Comparison of ENCODE assay signal across 11 cellular contexts in the genomic region with DNA sequence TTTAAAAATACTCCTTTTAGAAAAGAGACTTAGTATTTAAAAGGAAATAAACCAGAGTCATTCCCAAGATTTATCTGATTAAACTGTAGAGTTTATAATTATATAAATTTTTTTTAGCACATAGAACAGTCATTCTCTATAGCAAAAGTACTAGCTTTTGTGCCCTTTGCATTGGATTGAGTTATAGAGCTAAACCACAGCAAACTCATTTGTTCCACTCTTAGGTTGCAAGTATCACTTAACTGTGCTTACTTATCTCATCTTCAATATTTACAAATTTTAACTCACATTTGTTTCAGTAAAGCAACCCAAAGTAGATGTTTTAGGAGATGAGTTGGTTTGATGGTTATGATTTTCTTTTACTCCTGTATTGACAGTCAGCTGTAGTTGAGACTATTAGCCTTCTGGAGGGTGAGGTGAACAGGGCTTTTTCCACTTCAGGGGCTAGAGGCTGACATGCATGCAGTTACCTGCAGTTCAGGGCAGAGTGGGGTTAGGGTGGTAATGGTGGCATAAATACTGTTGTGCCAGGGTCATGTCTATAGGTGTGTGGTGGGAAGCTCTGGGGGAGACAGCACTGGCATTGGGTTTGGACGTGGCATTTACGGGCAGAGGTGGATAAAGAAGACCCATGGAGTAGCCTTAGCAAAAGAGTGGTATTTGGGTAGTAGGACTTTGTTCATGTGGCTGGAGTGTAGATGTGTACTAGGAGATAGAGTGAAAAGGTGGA. TPM values are rescaled to one million over a fixed set of nuclear protein-coding genes. Genes with fewer than 3 reads are reported as not detected.
DNase-seq lines count a peak whose midpoint lies in the region; ATAC-seq lines count a peak whose summit lies in the region.
"Had no signal": no experiment of that assay in that cellular context is flagged by ENCODE, and none has a peak within 500 bp of the region (broad histone marks: within the 10 kb centered on the region; RNA-seq: fewer than 3 reads in every experiment).

No MANE protein-coding gene starts in this region.

- H4K12ac ChIP-seq in trophoblast cell (ENCODE audit: low read depth, low read length), result no peak overlapping the region

- H3K4me1 Mint-ChIP-seq in central memory CD8-positive, alpha-beta T cell, result peaks cover 89% of the 10 kb centered on the region

- no peaks in the 10 kb centered on the region for H3K27me3 Mint-ChIP-seq in central memory CD8-positive, alpha-beta T cell

- H2BK5ac ChIP-seq in trophoblast cell (ENCODE audit: low read depth, low read length, poor library complexity), result no peak overlapping the region

- H3K9me3 ChIP-seq in trophoblast cell (ENCODE audit: insufficient read depth, low read depth, low read length), result no peaks in the 10 kb centered on the region

- H3K27ac ChIP-seq in trophoblast cell (ENCODE audit: low read depth, low read length), result no peak overlapping the region

- H3K23ac ChIP-seq in trophoblast cell (ENCODE audit: low read length), result no peak overlapping the region

- peak overlapping the region; percentile 54 for H3K27ac Mint-ChIP-seq in central memory CD8-positive, alpha-beta T cell (ENCODE audit: low read depth)

- no peak overlapping the region for H2BK120ac ChIP-seq in trophoblast cell (ENCODE audit: insufficient read depth, low read length, poor library complexity)

- H2AK5ac ChIP-seq in trophoblast cell (ENCODE audit: low read length), result no peak overlapping the region

- no peak overlapping the region for H3K4me3 ChIP-seq in trophoblast cell (ENCODE audit: low read depth, low read length)

- H4K8ac ChIP-seq in trophoblast cell (ENCODE audit: low read depth, low read length), result no peak overlapping the region

- ATAC-seq in GM18517 (IDR thresholded peaks at IDR 0.05; ENCODE audit: unreplicated experiment) (peak; percentile 13), HG02885 (IDR thresholded peaks at IDR 0.05; ENCODE audit: poor library complexity, unreplicated experiment) (peak; percentile 29)
- no peak for ATAC-seq in central memory CD8-positive, alpha-beta T cell (replicated peaks; ENCODE audit: extremely low read depth, poor library complexity, severe bottlenecking)
- ATAC-seq: PC-3 had no signal

- peak overlapping the region; percentile 31 for H3K4me3 Mint-ChIP-seq in central memory CD8-positive, alpha-beta T cell

- no peaks in the 10 kb centered on the region for H3K79me1 ChIP-seq in trophoblast cell (ENCODE audit: low read length)

- H3K9me3 Mint-ChIP-seq in central memory CD8-positive, alpha-beta T cell, result no peaks in the 10 kb centered on the region

- DNase-seq in central memory CD8-positive, alpha-beta T cell (ENCODE audit: low spot score in 2 of 2), result no peak
- no peak for DNase-seq in trophoblast cell
- DNase-seq in AML-193 (lab: John Stamatoyannopoulos, UW), result no peak
- DNase-seq in ureter (ENCODE audit: low spot score), result no peak
- DNase-seq in NCI-H82 treated with DMSO at 0.1 percent for 48 hours (lab: John Stamatoyannopoulos, UW; ENCODE audit: unreplicated experiment), result no peak
- DNase-seq: DMS53, NCI-H1930, PC-3, posterior cingulate gyrus had no signal

- H3K36me3 ChIP-seq in trophoblast cell (ENCODE audit: control insufficient read depth in 1 of 2, insufficient read depth in 2 of 2, low read length in 2 of 2), result no peaks in the 10 kb centered on the region

- WGBS in trophoblast cell (ENCODE audit: extremely low coverage, insufficient coverage, insufficient read length), result no CpG with 5 or more reads among the region's 2 CpGs

- peak overlapping the region; percentile 100 for H3K4ac ChIP-seq in trophoblast cell (ENCODE audit: low read depth, low read length)

- H3K4me2 ChIP-seq in trophoblast cell (ENCODE audit: low read length), result no peak overlapping the region

- no peak overlapping the region for H2AFZ ChIP-seq in trophoblast cell (ENCODE audit: insufficient read depth, low read length, poor library complexity)

- H3K9ac ChIP-seq in trophoblast cell (ENCODE audit: low read length), result no peak overlapping the region

- no peak overlapping the region for H4K91ac ChIP-seq in trophoblast cell (ENCODE audit: low read depth, low read length)

- H3K18ac ChIP-seq in trophoblast cell (ENCODE audit: low read length), result peak overlapping the region; percentile 52

- H3K14ac ChIP-seq in trophoblast cell (ENCODE audit: low read length), result no peak overlapping the region

- peaks cover 12% of the 10 kb centered on the region for H3K36me3 Mint-ChIP-seq in central memory CD8-positive, alpha-beta T cell (ENCODE audit: insufficient read depth)

- H3K79me2 ChIP-seq in trophoblast cell (ENCODE audit: control insufficient read depth, insufficient read depth, low read length, poor library complexity), result peaks cover 21% of the 10 kb centered on the region

- peaks cover 0 to 2% of the 10 kb centered on the region in 2 experiments for H3K4me1 ChIP-seq in trophoblast cell (ENCODE audit: control insufficient read depth in 1 of 2, insufficient read depth in 2 of 2, low read length in 2 of 2)

- H2BK12ac ChIP-seq in trophoblast cell (ENCODE audit: low read length), result peak overlapping the region; percentile 34

- no peaks in the 10 kb centered on the region for H3K27me3 ChIP-seq in trophoblast cell (ENCODE audit: insufficient read depth, low read length)

RNA-seq across cellular contexts. Expression of a gene that starts 42.1 kb away (rescaled TPM):
- polyA plus RNA-seq in trophoblast cell (2013), result 25.1 and 25.7 TPM in 2 replicates
- total RNA-seq in ureter, result 97.0 TPM
